In the genomic region with DNA sequence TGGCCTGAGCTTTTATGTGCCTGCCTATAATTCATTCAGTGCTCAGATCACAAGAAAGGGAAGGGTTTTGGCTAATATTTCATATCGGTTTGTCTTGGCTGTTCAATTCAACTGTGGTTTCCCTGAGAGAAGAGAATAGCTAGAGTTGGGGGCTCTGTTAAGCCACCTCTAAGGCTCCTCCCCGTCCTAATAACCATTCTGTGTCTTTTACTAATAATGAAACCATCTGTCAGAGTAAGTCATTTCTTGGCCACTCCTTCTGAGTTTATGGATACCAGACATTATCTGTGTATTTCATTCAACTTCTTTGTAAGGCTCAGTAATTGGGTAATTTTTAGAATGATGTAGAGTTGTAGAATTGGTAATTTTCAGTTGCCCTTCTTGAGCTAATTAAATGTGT, we compare ENCODE assay signal across 12 cellular contexts. TPM values are rescaled to one million over a fixed set of nuclear protein-coding genes. Genes with fewer than 3 reads are reported as not detected.
DNase-seq lines count a peak whose midpoint lies in the region; ATAC-seq, FAIRE-seq and TF ChIP-seq lines count a peak whose summit lies in the region.
"Had no signal": no experiment of that assay in that cellular context is flagged by ENCODE, and none has a peak within 500 bp of the region (broad histone marks: within the 10 kb centered on the region; RNA-seq: fewer than 3 reads in every experiment).

No MANE protein-coding gene starts in this region.

- TF ChIP-seq CTCF in GM20000 (IDR thresholded peaks at IDR 0.05; ENCODE audit: extremely low read depth, missing control alignments) (no peak), pancreas (IDR thresholded peaks at IDR 0.05) (no peak)

- H3K4me1 ChIP-seq in pancreas: no peaks in the 10 kb centered on the region

- H3K9me3 Mint-ChIP-seq in activated T-helper 17 cell treated with anti-CD3 and anti-CD28 coated beads, Interleukin-2, amount 50 U/mL, for 72 hours: no peaks in the 10 kb centered on the region

- intact Hi-C loops in pancreas (cut with DNase I): no loop called here

- peak; percentile 75 for DNase-seq in GM20000 (ENCODE audit: low spot score)
- DNase-seq in pancreas: no peak
- DNase-seq in NCI-H146 (lab: John Stamatoyannopoulos, UW): no peak
- no peak for DNase-seq in medulla oblongata (ENCODE audit: extremely low spot score)
- DNase-seq in NCI-H187 (lab: John Stamatoyannopoulos, UW): no peak
- DNase-seq: NCI-H1105, right cardiac atrium, RPMI8226 had no signal

- peaks cover 52% of the 10 kb centered on the region for H3K4me1 Mint-ChIP-seq in activated T-helper 17 cell treated with anti-CD3 and anti-CD28 coated beads, Interleukin-2, amount 50 U/mL, for 72 hours

- H3K27ac Mint-ChIP-seq in activated T-helper 17 cell treated with anti-CD3 and anti-CD28 coated beads, Interleukin-2, amount 50 U/mL, for 72 hours: peak overlapping the region; percentile 60

- no peaks in the 10 kb centered on the region for H3K27me3 Mint-ChIP-seq in activated T-helper 17 cell treated with anti-CD3 and anti-CD28 coated beads, Interleukin-2, amount 50 U/mL, for 72 hours

- ATAC-seq in GM18511 (IDR thresholded peaks at IDR 0.05; ENCODE audit: unreplicated experiment) (peak; percentile 56), HG03060 (IDR thresholded peaks at IDR 0.05; ENCODE audit: low read depth, unreplicated experiment) (peak; percentile 64), pancreas (no peak)
- peak; percentile 43 for ATAC-seq in activated T-helper 17 cell treated with anti-CD3 and anti-CD28 coated beads, Interleukin-2, amount 50 U/mL, for 72 hours (replicated peaks)
- ATAC-seq: right cardiac atrium had no signal

- no peaks in the 10 kb centered on the region for H3K27me3 ChIP-seq in pancreas

- H3K27ac ChIP-seq in pancreas: no peak overlapping the region

- FAIRE-seq in pancreas (lab: Jason Lieb, UNC): no peak
- FAIRE-seq: H1 had no signal

- no peak overlapping the region for H3K4me3 ChIP-seq in pancreas

- peaks cover 97% of the 10 kb centered on the region for H3K36me3 Mint-ChIP-seq in activated T-helper 17 cell treated with anti-CD3 and anti-CD28 coated beads, Interleukin-2, amount 50 U/mL, for 72 hours (ENCODE audit: low read depth)

- peak overlapping the region; percentile 97 for H3K4me3 Mint-ChIP-seq in activated T-helper 17 cell treated with anti-CD3 and anti-CD28 coated beads, Interleukin-2, amount 50 U/mL, for 72 hours

- no peaks in the 10 kb centered on the region for H3K36me3 ChIP-seq in pancreas

- no peaks in the 10 kb centered on the region for H3K9me3 ChIP-seq in pancreas

- WGBS in pancreas, 2 donors: 77 to 83% methylated on average over 2 of the region's 2 CpGs

RNA-seq across cellular contexts. Expression of a gene that starts 5.2 kb away (rescaled TPM):
- total RNA-seq in activated T-helper 17 cell treated with anti-CD3 and anti-CD28 coated beads, Interleukin-2, amount 50 U/mL, for 72 hours: 10 to 100 TPM; 22.3 to 25.9 TPM
- total RNA-seq in pancreas: 1 to 10 TPM in 4 of 6 donors, under 1 TPM in 2; 0.47 to 2.6 (median 1.0) TPM
- 1 to 10 TPM; 1.1 TPM for polyA plus RNA-seq in pancreas

Comparison
In these comparisons a context has a peak if more than half of its experiments do, and no peak if none do; other contexts are left out.
1. ATAC-seq: peak in GM18511 (single experiment), HG03060 (single experiment) and activated T-helper 17 cell treated with anti-CD3 and anti-CD28 coated beads, Interleukin-2, amount 50 U/mL, for 72 hours (single experiment); none in pancreas (0 of 4).
2. RNA of a gene that starts 5.2 kb away (total RNA-seq): 22.3 to 25.9 TPM in activated T-helper 17 cell treated with anti-CD3 and anti-CD28 coated beads, Interleukin-2, amount 50 U/mL, for 72 hours; 0.47 to 2.6 TPM in pancreas; every median in the first group is over 4 times any median in the second.